19 cellular contexts compared by ENCODE assay signal in genomic region chr3:66158933-66159332, GRCh38.
DNase-seq lines count a peak whose midpoint lies in the region; ATAC-seq and TF ChIP-seq lines count a peak whose summit lies in the region.
"Had no signal": no experiment of that assay in that cellular context is flagged by ENCODE, and none has a peak within 500 bp of the region (broad histone marks: within the 10 kb centered on the region; RNA-seq: fewer than 3 reads in every experiment).

No MANE protein-coding gene starts in this region.

- H3K4me2 ChIP-seq in trophoblast cell (ENCODE audit: low read length): no peak overlapping the region
- H3K4me2 ChIP-seq: A549; BLaER1 treated with 17β-estradiol and CSF1 and Interleukin-3, amounts not matched to agents 10 nM and 100 nM had no signal

- H2AFZ ChIP-seq in trophoblast cell (ENCODE audit: insufficient read depth, low read length, poor library complexity): no peak overlapping the region

- no peak overlapping the region for H4K91ac ChIP-seq in trophoblast cell (ENCODE audit: low read depth, low read length)

- no peak overlapping the region for H3K27ac ChIP-seq in right lobe of liver
- H3K27ac ChIP-seq in trophoblast cell (ENCODE audit: low read depth, low read length): no peak overlapping the region
- H3K27ac ChIP-seq: 22Rv1; A549; BLaER1 treated with 17β-estradiol and CSF1 and Interleukin-3, amounts not matched to agents 10 nM and 100 nM; C4-2B had no signal

- H3K9me3 Mint-ChIP-seq in WTC11: no peaks in the 10 kb centered on the region
- no peaks in the 10 kb centered on the region for H3K9me3 Mint-ChIP-seq in stimulated activated effector memory CD8-positive, alpha-beta T cell treated with anti-CD3 and anti-CD28 coated beads, Interleukin-12 subunit alpha, Interleukin-12 subunit beta, amount 100 ng/mL, for 72 hours
- H3K9me3 Mint-ChIP-seq: CD4-positive, alpha-beta T cell; CD8-positive, alpha-beta T cell had no signal

- no peak overlapping the region for H2BK120ac ChIP-seq in trophoblast cell (ENCODE audit: insufficient read depth, low read length, poor library complexity)

- no peaks in the 10 kb centered on the region for H3K79me1 ChIP-seq in trophoblast cell (ENCODE audit: low read length)

- no peaks in the 10 kb centered on the region; the same call in 1 of the 2 replicates for H3K27me3 Mint-ChIP-seq in WTC11 (ENCODE audit: low read depth)

- DNase-seq in HuH-7 (ENCODE audit: low spot score): peak; percentile 30
- DNase-seq in WTC11 (ENCODE audit: low spot score): no peak
- DNase-seq in right lobe of liver: peak in 2 of 3 donors; percentile 20 to 64
- DNase-seq in stimulated activated effector memory CD8-positive, alpha-beta T cell treated with anti-CD3 and anti-CD28 coated beads, Interleukin-12 subunit alpha, Interleukin-12 subunit beta, amount 100 ng/mL, for 72 hours (ENCODE audit: low spot score in 2 of 2): no peak
- DNase-seq in trophoblast cell: no peak
- no peak for DNase-seq in OCI-M2 (lab: John Stamatoyannopoulos, UW; ENCODE audit: unreplicated experiment)
- DNase-seq: AML-193; Caco-2; Calu3; CD4-positive, alpha-beta T cell; CD8-positive, alpha-beta T cell; DMS79 treated with DMSO at 0.1 percent for 48 hours; GF-D8 had no signal

- H2BK5ac ChIP-seq in trophoblast cell (ENCODE audit: low read depth, low read length, poor library complexity): no peak overlapping the region

- H4K8ac ChIP-seq in trophoblast cell (ENCODE audit: low read depth, low read length): no peak overlapping the region

- H3K4me1 Mint-ChIP-seq in WTC11: peaks cover 4% of the 10 kb centered on the region
- no peaks in the 10 kb centered on the region for H3K4me1 Mint-ChIP-seq in stimulated activated effector memory CD8-positive, alpha-beta T cell treated with anti-CD3 and anti-CD28 coated beads, Interleukin-12 subunit alpha, Interleukin-12 subunit beta, amount 100 ng/mL, for 72 hours
- H3K4me1 Mint-ChIP-seq: B cell had no signal

- H3K27me3 ChIP-seq in right lobe of liver (no peaks in the 10 kb centered on the region), trophoblast cell (ENCODE audit: insufficient read depth, low read length) (no peaks in the 10 kb centered on the region)
- H3K27me3 ChIP-seq: BLaER1 treated with 17β-estradiol and CSF1 and Interleukin-3, amounts not matched to agents 10 nM and 100 nM had no signal

- no peaks in the 10 kb centered on the region for H3K9me3 ChIP-seq in right lobe of liver
- no peaks in the 10 kb centered on the region for H3K9me3 ChIP-seq in trophoblast cell (ENCODE audit: insufficient read depth, low read depth, low read length)
- H3K9me3 ChIP-seq: A549; BLaER1 treated with 17β-estradiol and CSF1 and Interleukin-3, amounts not matched to agents 10 nM and 100 nM; Caco-2 had no signal

- H3K14ac ChIP-seq in trophoblast cell (ENCODE audit: low read length): no peak overlapping the region

- H3K79me2 ChIP-seq in trophoblast cell (ENCODE audit: control insufficient read depth, insufficient read depth, low read length, poor library complexity): no peaks in the 10 kb centered on the region

- H3K9ac ChIP-seq in trophoblast cell (ENCODE audit: low read length): no peak overlapping the region
- H3K9ac ChIP-seq: BLaER1 treated with 17β-estradiol and CSF1 and Interleukin-3, amounts not matched to agents 10 nM and 100 nM had no signal

- ATAC-seq in WTC11 (no peak), right lobe of liver (peak in 3 of 4 donors; percentile 34 to 77 (median 64)), HG02623 (IDR thresholded peaks at IDR 0.05; ENCODE audit: unreplicated experiment) (no peak)
- ATAC-seq in stimulated activated effector memory CD8-positive, alpha-beta T cell treated with anti-CD3 and anti-CD28 coated beads, Interleukin-12 subunit alpha, Interleukin-12 subunit beta, amount 100 ng/mL, for 72 hours: peak; percentile 26
- ATAC-seq: A549; CD8-positive, alpha-beta T cell had no signal

- H3K36me3 ChIP-seq in right lobe of liver (no peaks in the 10 kb centered on the region), trophoblast cell (ENCODE audit: control insufficient read depth in 1 of 2, insufficient read depth in 2 of 2, low read length in 2 of 2) (no peaks in the 10 kb centered on the region)
- H3K36me3 ChIP-seq: BLaER1 treated with 17β-estradiol and CSF1 and Interleukin-3, amounts not matched to agents 10 nM and 100 nM had no signal

- H3K23ac ChIP-seq in trophoblast cell (ENCODE audit: low read length): no peak overlapping the region

- no peak overlapping the region for H4K12ac ChIP-seq in trophoblast cell (ENCODE audit: low read depth, low read length)

- H3K27ac Mint-ChIP-seq in WTC11: no peak overlapping the region
- H3K27ac Mint-ChIP-seq in stimulated activated effector memory CD8-positive, alpha-beta T cell treated with anti-CD3 and anti-CD28 coated beads, Interleukin-12 subunit alpha, Interleukin-12 subunit beta, amount 100 ng/mL, for 72 hours: no peak overlapping the region
- H3K27ac Mint-ChIP-seq: B cell; CD4-positive, alpha-beta T cell; CD8-positive, alpha-beta T cell had no signal

- no peak overlapping the region for H3K4ac ChIP-seq in trophoblast cell (ENCODE audit: low read depth, low read length)

- TF ChIP-seq POLR2A in right lobe of liver (IDR thresholded peaks at IDR 0.05): no peak

- H3K4me3 Mint-ChIP-seq in WTC11: no peak overlapping the region
- no peak overlapping the region for H3K4me3 Mint-ChIP-seq in stimulated activated effector memory CD8-positive, alpha-beta T cell treated with anti-CD3 and anti-CD28 coated beads, Interleukin-12 subunit alpha, Interleukin-12 subunit beta, amount 100 ng/mL, for 72 hours
- H3K4me3 Mint-ChIP-seq: B cell; CD4-positive, alpha-beta T cell; CD8-positive, alpha-beta T cell had no signal

- no peak overlapping the region for H2BK12ac ChIP-seq in trophoblast cell (ENCODE audit: low read length)

- POLR2A ChIA-PET in WTC11 (lab: Charles Lee): no interaction called here

- CTCF ChIA-PET in WTC11 (lab: Charles Lee): no interaction called here

- H3K4me3 ChIP-seq in right lobe of liver (no peak overlapping the region), trophoblast cell (ENCODE audit: low read depth, low read length) (no peak overlapping the region)
- H3K4me3 ChIP-seq: A549; BLaER1 treated with 17β-estradiol and CSF1 and Interleukin-3, amounts not matched to agents 10 nM and 100 nM had no signal

- H3K36me3 Mint-ChIP-seq in WTC11: no peaks in the 10 kb centered on the region
- H3K36me3 Mint-ChIP-seq in stimulated activated effector memory CD8-positive, alpha-beta T cell treated with anti-CD3 and anti-CD28 coated beads, Interleukin-12 subunit alpha, Interleukin-12 subunit beta, amount 100 ng/mL, for 72 hours: no peaks in the 10 kb centered on the region
- H3K36me3 Mint-ChIP-seq: CD8-positive, alpha-beta T cell had no signal

- intact Hi-C loops in right lobe of liver (cut with DNase I): no loop called here

- H2AK5ac ChIP-seq in trophoblast cell (ENCODE audit: low read length): no peak overlapping the region

- no peak overlapping the region for H3K18ac ChIP-seq in trophoblast cell (ENCODE audit: low read length)

- WGBS in right lobe of liver (ENCODE audit: insufficient coverage, low coverage, low lambda C conversion rate, missing lambda C conversion rate): 20% methylated on average over 1 of the region's 4 CpGs
- no CpG with 5 or more reads among the region's 4 CpGs for WGBS in trophoblast cell (ENCODE audit: extremely low coverage, insufficient coverage, insufficient read length)

- no peaks in the 10 kb centered on the region for H3K4me1 ChIP-seq in right lobe of liver
- H3K4me1 ChIP-seq in trophoblast cell (ENCODE audit: control insufficient read depth in 1 of 2, insufficient read depth in 2 of 2, low read length in 2 of 2): peaks cover 0 to 4% of the 10 kb centered on the region in 2 experiments
- H3K4me1 ChIP-seq: A549; BLaER1 treated with 17β-estradiol and CSF1 and Interleukin-3, amounts not matched to agents 10 nM and 100 nM had no signal

- TF ChIP-seq CTCF in WTC11 (IDR thresholded peaks at IDR 0.05) (no peak), right lobe of liver (IDR thresholded peaks at IDR 0.05) (no peak)

TF ChIP-seq in WTC11, 78 proteins besides CTCF, POLR2A, EP300 and RAD21:
- TF ChIP-seq MAX (CRISPR knock-in tag; IDR thresholded peaks at IDR 0.05): no peak
- TF ChIP-seq GABPB1 (CRISPR knock-in tag; IDR thresholded peaks at IDR 0.05): peak; percentile 57; the same call in 1 of the 2 replicates

Comparison
In these comparisons a context has a peak if more than half of its experiments do, and no peak if none do; other contexts are left out.
1. DNase-seq: peak in HuH-7 (single experiment) and right lobe of liver (2 of 3); none in WTC11 (single experiment), stimulated activated effector memory CD8-positive, alpha-beta T cell treated with anti-CD3 and anti-CD28 coated beads, Interleukin-12 subunit alpha, Interleukin-12 subunit beta, amount 100 ng/mL, for 72 hours (0 of 2), trophoblast cell (0 of 2) and OCI-M2 (single experiment).
2. ATAC-seq: peak in right lobe of liver (3 of 4) and stimulated activated effector memory CD8-positive, alpha-beta T cell treated with anti-CD3 and anti-CD28 coated beads, Interleukin-12 subunit alpha, Interleukin-12 subunit beta, amount 100 ng/mL, for 72 hours (single experiment); none in WTC11 (single experiment) and HG02623 (single experiment).